ENCODE assay signal across 19 cellular contexts in the genomic region with DNA sequence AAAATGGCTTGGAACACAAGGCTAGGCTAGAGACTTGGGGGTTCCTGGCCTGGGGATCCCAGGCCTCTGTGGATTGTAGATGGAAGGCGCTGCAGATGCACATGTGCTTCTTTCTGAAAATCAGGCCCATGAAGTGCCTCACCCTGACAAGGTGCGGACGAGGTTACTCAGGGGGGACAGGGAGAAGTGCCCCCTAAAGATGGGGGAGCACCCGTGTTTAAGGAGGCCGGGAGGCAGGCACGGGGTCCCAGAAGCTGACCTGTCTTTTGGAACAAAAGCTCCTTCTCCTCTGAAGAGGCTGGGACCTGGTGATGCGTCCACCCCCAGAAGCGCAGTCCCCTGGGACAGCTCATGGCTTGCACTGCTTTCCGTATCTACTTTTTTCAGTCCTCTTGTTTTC. TPM values are rescaled to one million over a fixed set of nuclear protein-coding genes. Genes with fewer than 3 reads are reported as not detected.
A peak's percentile ranks its signal among the peaks of the same experiment; 100 is the strongest.
DNase-seq lines count a peak whose midpoint lies in the region; ATAC-seq, FAIRE-seq and TF ChIP-seq lines count a peak whose summit lies in the region.
"Had no signal": no experiment of that assay in that cellular context is flagged by ENCODE, and none has a peak within 500 bp of the region (broad histone marks: within the 10 kb centered on the region; RNA-seq: fewer than 3 reads in every experiment).

No MANE protein-coding gene starts in this region.

- peaks cover 7% of the 10 kb centered on the region for H3K4me1 Mint-ChIP-seq in endothelial cell (ENCODE audit: unreplicated experiment)
- H3K4me1 Mint-ChIP-seq in natural killer cell treated with Interleukin-12 subunit alpha and Interleukin-12 subunit beta and Interleukin-15 and Interleukin-18, amount 100 ng/mL, for 72 hours (ENCODE audit: low read depth in 2 of 2) = peaks cover 15 to 27% of the 10 kb centered on the region in 2 donors

- peaks cover 5 to 84% of the 10 kb centered on the region in 2 donors for H3K27me3 ChIP-seq in breast epithelium
- peaks cover 17% of the 10 kb centered on the region for H3K27me3 ChIP-seq in mammary epithelial cell (ENCODE audit: insufficient read depth, low read length)

- H3K9me3 Mint-ChIP-seq in endothelial cell (ENCODE audit: unreplicated experiment) = no peaks in the 10 kb centered on the region
- H3K9me3 Mint-ChIP-seq in natural killer cell treated with Interleukin-12 subunit alpha and Interleukin-12 subunit beta and Interleukin-15 and Interleukin-18, amount 100 ng/mL, for 72 hours = no peaks in the 10 kb centered on the region

- dilution Hi-C loops in mammary epithelial cell (cut with HindIII; ENCODE audit: low sequenced_read_pairs) = no loop called here

- WGBS in mammary epithelial cell (ENCODE audit: low coverage, missing lambda C conversion rate) = 90% methylated on average over 2 of the region's 9 CpGs

- H3K27ac Mint-ChIP-seq in endothelial cell (ENCODE audit: unreplicated experiment) = peak overlapping the region; percentile 22
- peak overlapping the region; percentile 12 to 16 for H3K27ac Mint-ChIP-seq in natural killer cell treated with Interleukin-12 subunit alpha and Interleukin-12 subunit beta and Interleukin-15 and Interleukin-18, amount 100 ng/mL, for 72 hours

- H3K36me3 Mint-ChIP-seq in endothelial cell (ENCODE audit: low read depth, unreplicated experiment) = no peaks in the 10 kb centered on the region
- no peaks in the 10 kb centered on the region for H3K36me3 Mint-ChIP-seq in natural killer cell treated with Interleukin-12 subunit alpha and Interleukin-12 subunit beta and Interleukin-15 and Interleukin-18, amount 100 ng/mL, for 72 hours

- in situ Hi-C loops in mammary epithelial cell (cut with MboI; ENCODE audit: low sequenced_read_pairs in 2 of 2) = no loop called here

- H3K4me3 ChIP-seq in breast epithelium = peak overlapping the region in 2 of 3 donors; percentile 49 to 69
- no peak overlapping the region for H3K4me3 ChIP-seq in mammary epithelial cell (replicated peaks in 1 of 3; ENCODE audit: insufficient read depth in 1 of 3, low read depth in 2 of 3, low read length in 3 of 3)

- intact Hi-C loops in breast epithelium (cut with DNase I; ENCODE audit: low total_unique reads) (no loop called here), mammary epithelial cell (cut with micrococcal nuclease) (no loop called here)

- H3K9me3 ChIP-seq in breast epithelium (no peaks in the 10 kb centered on the region), mammary epithelial cell (replicated peaks; ENCODE audit: insufficient read depth, low read length) (peaks cover 8% of the 10 kb centered on the region)
- H3K9me3 ChIP-seq: HAP-1 had no signal

- no peak for ATAC-seq in natural killer cell treated with Interleukin-12 subunit alpha and Interleukin-12 subunit beta and Interleukin-15 and Interleukin-18, amount 100 ng/mL, for 72 hours
- ATAC-seq in GM21515 (IDR thresholded peaks at IDR 0.05; ENCODE audit: unreplicated experiment) = no peak
- ATAC-seq in HG02678 (IDR thresholded peaks at IDR 0.05; ENCODE audit: unreplicated experiment) = no peak

- TF ChIP-seq CTCF in breast epithelium (IDR thresholded peaks at IDR 0.05) (no peak), mammary epithelial cell (conservative IDR thresholded peaks at IDR 0.05 in 1 of 2, IDR thresholded peaks at IDR 0.05 in 1 of 2; ENCODE audit: extremely low read depth in 1 of 2, insufficient read depth in 1 of 2, low read depth in 1 of 2, low read length in 2 of 2) (no peak), endothelial cell (IDR thresholded peaks at IDR 0.05; ENCODE audit: unreplicated experiment) (no peak), D721Med (IDR thresholded peaks at IDR 0.05; ENCODE audit: insufficient read depth, missing control alignments) (no peak)

- DNase-seq in breast epithelium (ENCODE audit: low spot score in 2 of 2) (no peak), mammary epithelial cell (no peak), endothelial cell (ENCODE audit: low spot score) (no peak), SKM-1 treated with dmso at 0.1 percent for 144 hours (lab: John Stamatoyannopoulos, UW; ENCODE audit: unreplicated experiment) (no peak), D721Med (ENCODE audit: insufficient read length, low spot score) (no peak)
- DNase-seq in natural killer cell treated with Interleukin-12 subunit alpha and Interleukin-12 subunit beta and Interleukin-15 and Interleukin-18, amount 100 ng/mL, for 72 hours (ENCODE audit: low spot score) = no peak
- DNase-seq: activated gamma-delta T cell treated with Interleukin-2 at 50 U/mL for 16 hours; hippocampal formation; IMR-90; NCI-H2081; NCI-H69; right cardiac atrium; stimulated activated CD4-positive, alpha-beta T cell treated with anti-CD3 and anti-CD28 coated beads, Interleukin-1b, Interleukin-23, amount 100 ng/mL, for 48 hours had no signal

- BruUV-seq in mammary epithelial cell (replicated peaks; lab: Mats Ljungman, UMichigan) = no TSS peak

- H3K27me3 Mint-ChIP-seq in endothelial cell (ENCODE audit: unreplicated experiment) = peaks cover 4% of the 10 kb centered on the region
- H3K27me3 Mint-ChIP-seq in natural killer cell treated with Interleukin-12 subunit alpha and Interleukin-12 subunit beta and Interleukin-15 and Interleukin-18, amount 100 ng/mL, for 72 hours = peaks cover 0 to 9% of the 10 kb centered on the region in 2 donors

- no peak for FAIRE-seq in D721Med (lab: Jason Lieb, UNC)
- FAIRE-seq: GM12891 had no signal

- no peak overlapping the region for H3K4me2 ChIP-seq in mammary epithelial cell (ENCODE audit: insufficient read depth, low read depth, low read length)

- no peaks in the 10 kb centered on the region for H3K79me2 ChIP-seq in mammary epithelial cell (ENCODE audit: insufficient read depth, low read length)

- TF ChIP-seq POLR2A in breast epithelium (IDR thresholded peaks at IDR 0.05) = no peak

- H3K9ac ChIP-seq in mammary epithelial cell (ENCODE audit: insufficient read depth, low read length) = no peak overlapping the region

- H3K27ac ChIP-seq in breast epithelium (no peak overlapping the region), mammary epithelial cell (ENCODE audit: insufficient read depth, low read depth, low read length) (no peak overlapping the region)

- H2AFZ ChIP-seq in mammary epithelial cell (ENCODE audit: low read depth, low read length) = no peak overlapping the region

- no peaks in the 10 kb centered on the region for H4K20me1 ChIP-seq in mammary epithelial cell (ENCODE audit: insufficient read depth, low read length)

- no peak overlapping the region for H3K4me3 Mint-ChIP-seq in endothelial cell (ENCODE audit: unreplicated experiment)
- peak overlapping the region; percentile 12 for H3K4me3 Mint-ChIP-seq in natural killer cell treated with Interleukin-12 subunit alpha and Interleukin-12 subunit beta and Interleukin-15 and Interleukin-18, amount 100 ng/mL, for 72 hours

- H3K4me1 ChIP-seq in breast epithelium (no peaks in the 10 kb centered on the region), mammary epithelial cell (ENCODE audit: insufficient read depth, low read length) (no peaks in the 10 kb centered on the region)
- H3K4me1 ChIP-seq: HAP-1 had no signal

- H3K36me3 ChIP-seq in breast epithelium (no peaks in the 10 kb centered on the region), mammary epithelial cell (ENCODE audit: insufficient read depth, low read length) (no peaks in the 10 kb centered on the region)
- H3K36me3 ChIP-seq: HAP-1 had no signal

- CTCF ChIA-PET in mammary epithelial cell (lab: Charles Lee; ENCODE audit: low non-redundant PET) = no interaction called here

RNA-seq across cellular contexts. Expression of gene PDZD4, which starts 2.4 kb away (rescaled TPM):
- total RNA-seq in breast epithelium = 1 to 10 TPM in 2 of 3 donors, under 1 TPM in 1; 0.80 to 5.6 (median 2.9) TPM
- total RNA-seq in mammary epithelial cell = under 1 TPM; 0.33 to 0.54 TPM
- 0.23 TPM for polyA plus RNA-seq in mammary epithelial cell
- not detected for polyA minus RNA-seq in mammary epithelial cell
- 2.6 TPM for total RNA-seq in endothelial cell (ENCODE audit: unreplicated experiment)
- 1 to 10 TPM; 2.2 to 2.7 TPM for total RNA-seq in natural killer cell treated with Interleukin-12 subunit alpha and Interleukin-12 subunit beta and Interleukin-15 and Interleukin-18, amount 100 ng/mL, for 72 hours

RNA-seq across cellular contexts. Expression of gene SSR4, which starts 33.4 kb away (rescaled TPM):
- 100 to 1,000 TPM; 112 to 252 (median 182) TPM for total RNA-seq in breast epithelium
- total RNA-seq in mammary epithelial cell = 100 to 1,000 TPM; 104 to 173 TPM
- 276 TPM for polyA plus RNA-seq in mammary epithelial cell
- polyA minus RNA-seq in mammary epithelial cell = 111 TPM
- total RNA-seq in endothelial cell (ENCODE audit: unreplicated experiment) = 243 TPM
- 100 to 1,000 TPM; 266 to 306 TPM for total RNA-seq in natural killer cell treated with Interleukin-12 subunit alpha and Interleukin-12 subunit beta and Interleukin-15 and Interleukin-18, amount 100 ng/mL, for 72 hours

RNA-seq across cellular contexts. Expression of gene IDH3G, which starts 33.7 kb away (rescaled TPM):
- total RNA-seq in breast epithelium (10 to 100 TPM; 75.4 to 91.5 (median 76.5) TPM), mammary epithelial cell (10 to 100 TPM; 40.5 to 54.9 TPM), endothelial cell (ENCODE audit: unreplicated experiment) (43.3 TPM)
- polyA plus RNA-seq in mammary epithelial cell = 89.3 TPM
- polyA minus RNA-seq in mammary epithelial cell = 76.4 TPM
- 10 to 100 TPM; 62.5 to 74.1 TPM for total RNA-seq in natural killer cell treated with Interleukin-12 subunit alpha and Interleukin-12 subunit beta and Interleukin-15 and Interleukin-18, amount 100 ng/mL, for 72 hours

RNA-seq across cellular contexts. Expression of gene SRPK3, which starts 47.1 kb away (rescaled TPM):
- total RNA-seq in breast epithelium = 1 to 10 TPM in 2 of 3 donors, under 1 TPM in 1; 0.33 to 1.5 (median 1.3) TPM
- under 1 TPM; 0.09 to 0.33 TPM for total RNA-seq in mammary epithelial cell
- 0.10 TPM for polyA plus RNA-seq in mammary epithelial cell
- polyA minus RNA-seq in mammary epithelial cell = not detected
- total RNA-seq in endothelial cell (ENCODE audit: unreplicated experiment) = 0.18 TPM
- total RNA-seq in natural killer cell treated with Interleukin-12 subunit alpha and Interleukin-12 subunit beta and Interleukin-15 and Interleukin-18, amount 100 ng/mL, for 72 hours = not detected
- total RNA-seq: A673 had no signal
- polyA plus RNA-seq: liver had no signal

RNA-seq across cellular contexts. Expression of gene L1CAM, which starts 58.1 kb away (rescaled TPM):
- total RNA-seq in breast epithelium = 1 to 10 TPM in 1 of 3 donors, under 1 TPM in 2; 0.29 to 1.8 (median 0.66) TPM
- 10 to 100 TPM; 46.2 to 96.4 TPM for total RNA-seq in mammary epithelial cell
- 36.5 TPM for polyA plus RNA-seq in mammary epithelial cell
- polyA minus RNA-seq in mammary epithelial cell = 122 TPM
- total RNA-seq in endothelial cell (ENCODE audit: unreplicated experiment) = 0.31 TPM
- 1 to 10 TPM in 1 of 2 donors, under 1 TPM in 1; 0.74 to 1.2 TPM for total RNA-seq in natural killer cell treated with Interleukin-12 subunit alpha and Interleukin-12 subunit beta and Interleukin-15 and Interleukin-18, amount 100 ng/mL, for 72 hours

Comparison
In these comparisons a context has a peak if more than half of its experiments do, and no peak if none do; other contexts are left out.
1. H3K4me3 ChIP-seq: peak in breast epithelium (2 of 3); none in mammary epithelial cell (0 of 3).